Comparison of ENCODE assay signal across 8 cellular contexts in genomic region chr17:38871247-38871991, GRCh38. TPM values are rescaled to one million over a fixed set of nuclear protein-coding genes. Genes with fewer than 3 reads are reported as not detected.
DNase-seq lines count a peak whose midpoint lies in the region; ATAC-seq lines count a peak whose summit lies in the region.

No MANE protein-coding gene starts in this region.

- CTCF ChIA-PET in activated CD8-positive, alpha-beta T cell treated with anti-CD3 and anti-CD28 coated beads, Interleukin-2, amount 10 ng/mL, durations not matched to agents 7 days and 5 days (lab: Charles Lee), result interaction anchor here (0.8 to 8.3 kb wide), 13 partner anchors 10 to 303 kb away, joined by 3 to 82 read pairs (median 12); partner anchors contain the start of genes LASP1NB, PLXDC1 and RPL23

- ATAC-seq in activated CD8-positive, alpha-beta T cell treated with anti-CD3 and anti-CD28 coated beads, Interleukin-2, amount 10 ng/mL, durations not matched to agents 7 days and 5 days, result peak; percentile 15
- ATAC-seq in naive B cell (ENCODE audit: low read depth in 2 of 2) (no peak), HG02938 (IDR thresholded peaks at IDR 0.05; ENCODE audit: unreplicated experiment) (no peak)
- ATAC-seq in stimulated activated naive CD8-positive, alpha-beta T cell treated with anti-CD3 and anti-CD28 coated beads, Interleukin-15, amount 100 ng/mL, for 72 hours, result peak; percentile 39

- H3K27ac Mint-ChIP-seq in activated CD8-positive, alpha-beta T cell treated with anti-CD3 and anti-CD28 coated beads, Interleukin-2, amount 10 ng/mL, durations not matched to agents 7 days and 5 days, result peak overlapping the region; percentile 83
- H3K27ac Mint-ChIP-seq in naive B cell, result peak overlapping the region; percentile 60 to 99 (median 88)
- peak overlapping the region; percentile 84 to 97 for H3K27ac Mint-ChIP-seq in stimulated activated naive CD8-positive, alpha-beta T cell treated with anti-CD3 and anti-CD28 coated beads, Interleukin-15, amount 100 ng/mL, for 72 hours

- DNase-seq in NCI-H226, result peak; percentile 84
- DNase-seq in activated CD8-positive, alpha-beta T cell treated with anti-CD3 and anti-CD28 coated beads, Interleukin-2, amount 10 ng/mL, durations not matched to agents 7 days and 5 days, result peak; percentile 86
- peak; percentile 17 for DNase-seq in epidermal melanocyte (ENCODE audit: insufficient read length, low spot score)
- no peak for DNase-seq in naive B cell
- peak; percentile 66 to 81 for DNase-seq in stimulated activated naive CD8-positive, alpha-beta T cell treated with anti-CD3 and anti-CD28 coated beads, Interleukin-15, amount 100 ng/mL, for 72 hours
- no peak for DNase-seq in occipital lobe (lab: John Stamatoyannopoulos, UW)

- peaks cover 65% of the 10 kb centered on the region for H3K4me1 Mint-ChIP-seq in activated CD8-positive, alpha-beta T cell treated with anti-CD3 and anti-CD28 coated beads, Interleukin-2, amount 10 ng/mL, durations not matched to agents 7 days and 5 days (ENCODE audit: low read depth)
- H3K4me1 Mint-ChIP-seq in naive B cell, result peaks cover 58 to 82% (median 77%) of the 10 kb centered on the region in 3 donors
- H3K4me1 Mint-ChIP-seq in stimulated activated naive CD8-positive, alpha-beta T cell treated with anti-CD3 and anti-CD28 coated beads, Interleukin-15, amount 100 ng/mL, for 72 hours, result peaks cover 74% of the 10 kb centered on the region

- H3K9me3 Mint-ChIP-seq in activated CD8-positive, alpha-beta T cell treated with anti-CD3 and anti-CD28 coated beads, Interleukin-2, amount 10 ng/mL, durations not matched to agents 7 days and 5 days (ENCODE audit: insufficient read depth), result no peaks in the 10 kb centered on the region
- peaks cover 0 to 3% (median 0%) of the 10 kb centered on the region in 7 donors for H3K9me3 Mint-ChIP-seq in naive B cell
- no peaks in the 10 kb centered on the region for H3K9me3 Mint-ChIP-seq in stimulated activated naive CD8-positive, alpha-beta T cell treated with anti-CD3 and anti-CD28 coated beads, Interleukin-15, amount 100 ng/mL, for 72 hours

- peaks cover 40% of the 10 kb centered on the region for H3K36me3 Mint-ChIP-seq in activated CD8-positive, alpha-beta T cell treated with anti-CD3 and anti-CD28 coated beads, Interleukin-2, amount 10 ng/mL, durations not matched to agents 7 days and 5 days (ENCODE audit: low read depth)
- peaks cover 0 to 5% of the 10 kb centered on the region in 2 donors for H3K36me3 Mint-ChIP-seq in naive B cell

- peak overlapping the region; percentile 99 for H3K4me3 Mint-ChIP-seq in activated CD8-positive, alpha-beta T cell treated with anti-CD3 and anti-CD28 coated beads, Interleukin-2, amount 10 ng/mL, durations not matched to agents 7 days and 5 days
- peak overlapping the region; percentile 82 to 100 (median 95) for H3K4me3 Mint-ChIP-seq in naive B cell
- peak overlapping the region; percentile 94 to 100 for H3K4me3 Mint-ChIP-seq in stimulated activated naive CD8-positive, alpha-beta T cell treated with anti-CD3 and anti-CD28 coated beads, Interleukin-15, amount 100 ng/mL, for 72 hours

- peak overlapping the region; percentile 98 for H3K4me3 ChIP-seq in GM08714 (ENCODE audit: low read length)

- no peaks in the 10 kb centered on the region for H3K27me3 Mint-ChIP-seq in activated CD8-positive, alpha-beta T cell treated with anti-CD3 and anti-CD28 coated beads, Interleukin-2, amount 10 ng/mL, durations not matched to agents 7 days and 5 days (ENCODE audit: low read depth)
- H3K27me3 Mint-ChIP-seq in naive B cell, result no peaks in the 10 kb centered on the region
- H3K27me3 Mint-ChIP-seq in stimulated activated naive CD8-positive, alpha-beta T cell treated with anti-CD3 and anti-CD28 coated beads, Interleukin-15, amount 100 ng/mL, for 72 hours, result no peaks in the 10 kb centered on the region

- POLR2A ChIA-PET in activated CD8-positive, alpha-beta T cell treated with anti-CD3 and anti-CD28 coated beads, Interleukin-2, amount 10 ng/mL, durations not matched to agents 7 days and 5 days (lab: Charles Lee), result interaction anchor here (0.8 to 5.9 kb wide), 10 partner anchors 10 to 54 kb away, joined by 3 to 113 read pairs (median 6); partner anchors contain the start of genes LASP1NB and RPL23

RNA-seq across cellular contexts. Expression of gene LASP1, which starts 1.6 kb away (rescaled TPM):
- 100 to 1,000 TPM; 268 to 276 TPM for total RNA-seq in activated CD8-positive, alpha-beta T cell treated with anti-CD3 and anti-CD28 coated beads, Interleukin-2, amount 10 ng/mL, durations not matched to agents 7 days and 5 days
- 10 to 100 TPM; 28.4 to 47.4 (median 41.8) TPM for polyA plus RNA-seq in naive B cell (ENCODE audit: low read depth in 6 of 6)
- 49.4 TPM for total RNA-seq in occipital lobe

RNA-seq across cellular contexts. Expression of gene RPL23, which starts 17.9 kb away (rescaled TPM):
- 1,000 to 10,000 TPM; 1,130 to 1,164 TPM for total RNA-seq in activated CD8-positive, alpha-beta T cell treated with anti-CD3 and anti-CD28 coated beads, Interleukin-2, amount 10 ng/mL, durations not matched to agents 7 days and 5 days
- polyA plus RNA-seq in naive B cell (ENCODE audit: low read depth in 6 of 6), result 1,000 to 10,000 TPM in 5 of 6 donors, 100 to 1,000 TPM in 1; 798 to 1,720 (median 1,485) TPM
- total RNA-seq in occipital lobe, result 1,678 TPM

RNA-seq across cellular contexts. Expression of gene CWC25, which starts 46.3 kb away (rescaled TPM):
- 10 to 100 TPM; 29.6 to 30.9 TPM for total RNA-seq in activated CD8-positive, alpha-beta T cell treated with anti-CD3 and anti-CD28 coated beads, Interleukin-2, amount 10 ng/mL, durations not matched to agents 7 days and 5 days
- 10 to 100 TPM in 4 of 6 donors, 1 to 10 TPM in 2; 9.2 to 13.4 (median 11.5) TPM for polyA plus RNA-seq in naive B cell (ENCODE audit: low read depth in 6 of 6)
- total RNA-seq in occipital lobe, result 7.8 TPM

Comparison
In these comparisons a context has a peak if more than half of its experiments do, and no peak if none do; other contexts are left out.
1. DNase-seq: peak in NCI-H226 (single experiment), activated CD8-positive, alpha-beta T cell treated with anti-CD3 and anti-CD28 coated beads, Interleukin-2, amount 10 ng/mL, durations not matched to agents 7 days and 5 days (single experiment), epidermal melanocyte (single experiment) and stimulated activated naive CD8-positive, alpha-beta T cell treated with anti-CD3 and anti-CD28 coated beads, Interleukin-15, amount 100 ng/mL, for 72 hours (2 of 2); none in naive B cell (single experiment) and occipital lobe (single experiment).
2. ATAC-seq: peak in activated CD8-positive, alpha-beta T cell treated with anti-CD3 and anti-CD28 coated beads, Interleukin-2, amount 10 ng/mL, durations not matched to agents 7 days and 5 days (single experiment) and stimulated activated naive CD8-positive, alpha-beta T cell treated with anti-CD3 and anti-CD28 coated beads, Interleukin-15, amount 100 ng/mL, for 72 hours (single experiment); none in naive B cell (0 of 2) and HG02938 (single experiment).
3. Peak in every context shown above with its lines, with median percentiles within 50 percentile points of each other: H3K27ac Mint-ChIP-seq and H3K4me3 Mint-ChIP-seq.